ENCODE assay signal across 8 cellular contexts in the genomic region with DNA sequence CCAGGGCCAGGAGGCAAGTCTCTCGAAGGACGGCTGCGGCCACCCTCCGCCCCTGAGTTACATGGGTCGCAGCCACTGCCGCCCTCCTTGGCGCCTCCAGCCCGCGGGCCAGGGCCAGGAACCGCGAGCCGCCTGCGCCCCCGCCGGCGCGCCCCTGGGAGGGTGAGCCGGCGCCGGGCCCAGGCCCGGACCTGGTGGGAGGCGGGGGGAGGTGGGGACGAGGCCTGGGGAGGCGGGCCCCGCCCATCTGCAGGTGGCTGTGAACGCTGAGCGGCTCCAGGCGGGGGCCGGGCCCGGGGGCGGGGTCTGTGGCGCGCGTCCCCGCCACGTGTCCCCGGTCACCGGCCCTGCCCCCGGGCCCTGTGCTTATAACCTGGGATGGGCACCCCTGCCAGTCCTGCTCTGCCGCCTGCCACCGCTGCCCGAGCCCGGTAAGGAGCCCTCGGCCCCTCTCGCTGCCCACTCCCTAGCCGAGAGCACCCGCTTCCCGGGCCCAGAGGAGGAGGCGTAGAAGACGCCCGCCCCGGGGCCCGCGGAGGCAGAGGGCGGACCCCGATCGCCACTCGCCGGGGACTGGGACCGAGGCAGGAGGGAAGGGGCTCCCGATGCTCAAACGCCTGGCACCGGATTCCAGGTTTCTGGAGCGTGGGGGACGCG. TPM values are rescaled to one million over a fixed set of nuclear protein-coding genes. Genes with fewer than 3 reads are reported as not detected.
A peak's percentile ranks its signal among the peaks of the same experiment; 100 is the strongest.
DNase-seq lines count a peak whose midpoint lies in the region; ATAC-seq, FAIRE-seq and TF ChIP-seq lines count a peak whose summit lies in the region.

A gene (plus strand): TSS at position 397 of the 657 bp plus-strand sequence. CDS start 7,268 bp downstream, outside the sequence.

- H3K27ac Mint-ChIP-seq in WTC11: no peak within 1 kb of the TSS

- ATAC-seq in WTC11: peak; percentile 63
- ATAC-seq in lower lobe of right lung: peak; percentile 92
- no peak for ATAC-seq in GM21447 (IDR thresholded peaks at IDR 0.05; ENCODE audit: unreplicated experiment)

- TF ChIP-seq CTCF in C4-2B (conservative IDR thresholded peaks at IDR 0.05): no peak
- no peak for TF ChIP-seq CTCF in WTC11 (IDR thresholded peaks at IDR 0.05)
- TF ChIP-seq CTCF in coronary artery (IDR thresholded peaks at IDR 0.05): no peak
- TF ChIP-seq CTCF in lower lobe of right lung (IDR thresholded peaks at IDR 0.05): no peak

- peaks cover 22% of the 10 kb centered on the region for H3K27me3 ChIP-seq in lower lobe of right lung (ENCODE audit: low read depth)

- POLR2A ChIA-PET in WTC11 (lab: Charles Lee): interaction anchor here (1.0 kb wide), 1 partner anchor 81 kb away, joined by 3 read pairs; no protein-coding TSS in a partner anchor

- intact Hi-C loops in lower lobe of right lung (cut with DNase I): no loop called here

- peaks cover 33% of the 10 kb centered on the region for H3K4me1 Mint-ChIP-seq in WTC11

- H3K4me3 ChIP-seq in Jurkat, Clone E6-1 (ENCODE audit: low read length): peak within 1 kb of the TSS; percentile 48
- H3K4me3 ChIP-seq in coronary artery (peak within 1 kb of the TSS; percentile 81), lower lobe of right lung (peak within 1 kb of the TSS; percentile 66)

- FAIRE-seq in H54 (lab: Jason Lieb, UNC): no peak

- TF ChIP-seq POLR2A in H54 (IDR thresholded peaks at IDR 0.05; ENCODE audit: low read depth, low read length): no peak

- H3K27me3 Mint-ChIP-seq in WTC11 (ENCODE audit: low read depth): peaks cover 37% of the 10 kb centered on the region

- CTCF ChIA-PET in WTC11 (lab: Charles Lee): interaction anchor here (1.8 to 1.9 kb wide), 2 partner anchors 11 to 16 kb away, joined by 7 to 11 read pairs; no protein-coding TSS in a partner anchor

- H3K27ac ChIP-seq in C4-2B (peak within 1 kb of the TSS; percentile 50), coronary artery (peak within 1 kb of the TSS; percentile 83 to 88), lower lobe of right lung (peak within 1 kb of the TSS; percentile 82)

- peak; percentile 22 for DNase-seq in Jurkat, Clone E6-1 (ENCODE audit: low read depth, low spot score)
- DNase-seq in WTC11 (ENCODE audit: low spot score) (peak; percentile 82), coronary artery (ENCODE audit: low spot score) (no peak), lower lobe of right lung (peak; percentile 89), H54 (ENCODE audit: insufficient read length, low spot score) (no peak)
- peak; percentile 7 for DNase-seq in stimulated activated CD8-positive, alpha-beta memory T cell treated with anti-CD3 and anti-CD28 coated beads, Interleukin-12 subunit alpha, Interleukin-12 subunit beta, amount 100 ng/mL, for 1 hour (ENCODE audit: low read depth)

- H3K36me3 ChIP-seq in lower lobe of right lung: no peaks in the 10 kb centered on the region

- H3K36me3 Mint-ChIP-seq in WTC11: peaks cover 9% of the 10 kb centered on the region

- peaks cover 45% of the 10 kb centered on the region for H3K4me1 ChIP-seq in lower lobe of right lung

- H3K9me3 Mint-ChIP-seq in WTC11: peaks cover 15% of the 10 kb centered on the region

- peak within 1 kb of the TSS; percentile 71 for H3K4me3 Mint-ChIP-seq in WTC11

- H3K9me3 ChIP-seq in lower lobe of right lung: peaks cover 15% of the 10 kb centered on the region

TF ChIP-seq in WTC11, 78 proteins besides CTCF, POLR2A, EP300 and RAD21 (continues in another document):
- TF ChIP-seq, protein P1, sequence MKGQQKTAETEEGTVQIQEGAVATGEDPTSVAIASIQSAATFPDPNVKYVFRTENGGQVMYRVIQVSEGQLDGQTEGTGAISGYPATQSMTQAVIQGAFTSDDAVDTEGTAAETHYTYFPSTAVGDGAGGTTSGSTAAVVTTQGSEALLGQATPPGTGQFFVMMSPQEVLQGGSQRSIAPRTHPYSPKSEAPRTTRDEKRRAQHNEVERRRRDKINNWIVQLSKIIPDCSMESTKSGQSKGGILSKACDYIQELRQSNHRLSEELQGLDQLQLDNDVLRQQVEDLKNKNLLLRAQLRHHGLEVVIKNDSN (CRISPR knock-in tag; IDR thresholded peaks at IDR 0.05): peak; percentile 75; the same call in 1 of the 2 replicates
- 0 out of 2 replicates have a peak, but pooled peaks have one; percentile 18 for TF ChIP-seq ZNF423 (CRISPR knock-in tag; IDR thresholded peaks at IDR 0.05)
- TF ChIP-seq, protein P2, sequence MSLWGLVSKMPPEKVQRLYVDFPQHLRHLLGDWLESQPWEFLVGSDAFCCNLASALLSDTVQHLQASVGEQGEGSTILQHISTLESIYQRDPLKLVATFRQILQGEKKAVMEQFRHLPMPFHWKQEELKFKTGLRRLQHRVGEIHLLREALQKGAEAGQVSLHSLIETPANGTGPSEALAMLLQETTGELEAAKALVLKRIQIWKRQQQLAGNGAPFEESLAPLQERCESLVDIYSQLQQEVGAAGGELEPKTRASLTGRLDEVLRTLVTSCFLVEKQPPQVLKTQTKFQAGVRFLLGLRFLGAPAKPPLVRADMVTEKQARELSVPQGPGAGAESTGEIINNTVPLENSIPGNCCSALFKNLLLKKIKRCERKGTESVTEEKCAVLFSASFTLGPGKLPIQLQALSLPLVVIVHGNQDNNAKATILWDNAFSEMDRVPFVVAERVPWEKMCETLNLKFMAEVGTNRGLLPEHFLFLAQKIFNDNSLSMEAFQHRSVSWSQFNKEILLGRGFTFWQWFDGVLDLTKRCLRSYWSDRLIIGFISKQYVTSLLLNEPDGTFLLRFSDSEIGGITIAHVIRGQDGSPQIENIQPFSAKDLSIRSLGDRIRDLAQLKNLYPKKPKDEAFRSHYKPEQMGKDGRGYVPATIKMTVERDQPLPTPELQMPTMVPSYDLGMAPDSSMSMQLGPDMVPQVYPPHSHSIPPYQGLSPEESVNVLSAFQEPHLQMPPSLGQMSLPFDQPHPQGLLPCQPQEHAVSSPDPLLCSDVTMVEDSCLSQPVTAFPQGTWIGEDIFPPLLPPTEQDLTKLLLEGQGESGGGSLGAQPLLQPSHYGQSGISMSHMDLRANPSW (CRISPR knock-in tag; conservative IDR thresholded peaks at IDR 0.05; ENCODE audit: low read depth): no peak
- TF ChIP-seq, protein P3, sequence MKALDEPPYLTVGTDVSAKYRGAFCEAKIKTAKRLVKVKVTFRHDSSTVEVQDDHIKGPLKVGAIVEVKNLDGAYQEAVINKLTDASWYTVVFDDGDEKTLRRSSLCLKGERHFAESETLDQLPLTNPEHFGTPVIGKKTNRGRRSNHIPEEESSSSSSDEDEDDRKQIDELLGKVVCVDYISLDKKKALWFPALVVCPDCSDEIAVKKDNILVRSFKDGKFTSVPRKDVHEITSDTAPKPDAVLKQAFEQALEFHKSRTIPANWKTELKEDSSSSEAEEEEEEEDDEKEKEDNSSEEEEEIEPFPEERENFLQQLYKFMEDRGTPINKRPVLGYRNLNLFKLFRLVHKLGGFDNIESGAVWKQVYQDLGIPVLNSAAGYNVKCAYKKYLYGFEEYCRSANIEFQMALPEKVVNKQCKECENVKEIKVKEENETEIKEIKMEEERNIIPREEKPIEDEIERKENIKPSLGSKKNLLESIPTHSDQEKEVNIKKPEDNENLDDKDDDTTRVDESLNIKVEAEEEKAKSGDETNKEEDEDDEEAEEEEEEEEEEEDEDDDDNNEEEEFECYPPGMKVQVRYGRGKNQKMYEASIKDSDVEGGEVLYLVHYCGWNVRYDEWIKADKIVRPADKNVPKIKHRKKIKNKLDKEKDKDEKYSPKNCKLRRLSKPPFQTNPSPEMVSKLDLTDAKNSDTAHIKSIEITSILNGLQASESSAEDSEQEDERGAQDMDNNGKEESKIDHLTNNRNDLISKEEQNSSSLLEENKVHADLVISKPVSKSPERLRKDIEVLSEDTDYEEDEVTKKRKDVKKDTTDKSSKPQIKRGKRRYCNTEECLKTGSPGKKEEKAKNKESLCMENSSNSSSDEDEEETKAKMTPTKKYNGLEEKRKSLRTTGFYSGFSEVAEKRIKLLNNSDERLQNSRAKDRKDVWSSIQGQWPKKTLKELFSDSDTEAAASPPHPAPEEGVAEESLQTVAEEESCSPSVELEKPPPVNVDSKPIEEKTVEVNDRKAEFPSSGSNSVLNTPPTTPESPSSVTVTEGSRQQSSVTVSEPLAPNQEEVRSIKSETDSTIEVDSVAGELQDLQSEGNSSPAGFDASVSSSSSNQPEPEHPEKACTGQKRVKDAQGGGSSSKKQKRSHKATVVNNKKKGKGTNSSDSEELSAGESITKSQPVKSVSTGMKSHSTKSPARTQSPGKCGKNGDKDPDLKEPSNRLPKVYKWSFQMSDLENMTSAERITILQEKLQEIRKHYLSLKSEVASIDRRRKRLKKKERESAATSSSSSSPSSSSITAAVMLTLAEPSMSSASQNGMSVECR (CRISPR knock-in tag; IDR thresholded peaks at IDR 0.05; ENCODE audit: borderline replicate concordance): no peak
- TF ChIP-seq, protein P4, sequence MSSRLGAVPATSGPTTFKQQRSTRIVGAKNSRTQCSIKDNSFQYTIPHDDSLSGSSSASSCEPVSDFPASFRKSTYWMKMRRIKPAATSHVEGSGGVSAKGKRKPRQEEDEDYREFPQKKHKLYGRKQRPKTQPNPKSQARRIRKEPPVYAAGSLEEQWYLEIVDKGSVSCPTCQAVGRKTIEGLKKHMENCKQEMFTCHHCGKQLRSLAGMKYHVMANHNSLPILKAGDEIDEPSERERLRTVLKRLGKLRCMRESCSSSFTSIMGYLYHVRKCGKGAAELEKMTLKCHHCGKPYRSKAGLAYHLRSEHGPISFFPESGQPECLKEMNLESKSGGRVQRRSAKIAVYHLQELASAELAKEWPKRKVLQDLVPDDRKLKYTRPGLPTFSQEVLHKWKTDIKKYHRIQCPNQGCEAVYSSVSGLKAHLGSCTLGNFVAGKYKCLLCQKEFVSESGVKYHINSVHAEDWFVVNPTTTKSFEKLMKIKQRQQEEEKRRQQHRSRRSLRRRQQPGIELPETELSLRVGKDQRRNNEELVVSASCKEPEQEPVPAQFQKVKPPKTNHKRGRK (CRISPR knock-in tag; IDR thresholded peaks at IDR 0.05; ENCODE audit: borderline replicate concordance): no peak
- TF ChIP-seq, protein P5, sequence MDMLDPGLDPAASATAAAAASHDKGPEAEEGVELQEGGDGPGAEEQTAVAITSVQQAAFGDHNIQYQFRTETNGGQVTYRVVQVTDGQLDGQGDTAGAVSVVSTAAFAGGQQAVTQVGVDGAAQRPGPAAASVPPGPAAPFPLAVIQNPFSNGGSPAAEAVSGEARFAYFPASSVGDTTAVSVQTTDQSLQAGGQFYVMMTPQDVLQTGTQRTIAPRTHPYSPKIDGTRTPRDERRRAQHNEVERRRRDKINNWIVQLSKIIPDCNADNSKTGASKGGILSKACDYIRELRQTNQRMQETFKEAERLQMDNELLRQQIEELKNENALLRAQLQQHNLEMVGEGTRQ (CRISPR knock-in tag; IDR thresholded peaks at IDR 0.05): peak; percentile 75

RNA-seq across cellular contexts. Expression of the gene that starts here (rescaled TPM):
- 18.4 TPM for polyA plus RNA-seq in Jurkat, Clone E6-1 (2012; ENCODE audit: insufficient read depth, insufficient read length)
- total RNA-seq in WTC11 (2021): 71.0 to 95.7 TPM (median 74.2 TPM) in 3 replicates
- 75.2 TPM for total RNA-seq in lower lobe of right lung

Comparison
In these comparisons a context has a peak if more than half of its experiments do, and no peak if none do; other contexts are left out.
1. DNase-seq: peak in Jurkat, Clone E6-1 (single experiment), WTC11 (single experiment), lower lobe of right lung (single experiment) and stimulated activated CD8-positive, alpha-beta memory T cell treated with anti-CD3 and anti-CD28 coated beads, Interleukin-12 subunit alpha, Interleukin-12 subunit beta, amount 100 ng/mL, for 1 hour (single experiment); none in coronary artery (single experiment) and H54 (single experiment).
2. Peak in every context shown above with its lines, with median percentiles within 50 percentile points of each other: H3K27ac ChIP-seq and H3K4me3 ChIP-seq.